Comparison of ENCODE assay signal across 1 cellular context in the genomic region with DNA sequence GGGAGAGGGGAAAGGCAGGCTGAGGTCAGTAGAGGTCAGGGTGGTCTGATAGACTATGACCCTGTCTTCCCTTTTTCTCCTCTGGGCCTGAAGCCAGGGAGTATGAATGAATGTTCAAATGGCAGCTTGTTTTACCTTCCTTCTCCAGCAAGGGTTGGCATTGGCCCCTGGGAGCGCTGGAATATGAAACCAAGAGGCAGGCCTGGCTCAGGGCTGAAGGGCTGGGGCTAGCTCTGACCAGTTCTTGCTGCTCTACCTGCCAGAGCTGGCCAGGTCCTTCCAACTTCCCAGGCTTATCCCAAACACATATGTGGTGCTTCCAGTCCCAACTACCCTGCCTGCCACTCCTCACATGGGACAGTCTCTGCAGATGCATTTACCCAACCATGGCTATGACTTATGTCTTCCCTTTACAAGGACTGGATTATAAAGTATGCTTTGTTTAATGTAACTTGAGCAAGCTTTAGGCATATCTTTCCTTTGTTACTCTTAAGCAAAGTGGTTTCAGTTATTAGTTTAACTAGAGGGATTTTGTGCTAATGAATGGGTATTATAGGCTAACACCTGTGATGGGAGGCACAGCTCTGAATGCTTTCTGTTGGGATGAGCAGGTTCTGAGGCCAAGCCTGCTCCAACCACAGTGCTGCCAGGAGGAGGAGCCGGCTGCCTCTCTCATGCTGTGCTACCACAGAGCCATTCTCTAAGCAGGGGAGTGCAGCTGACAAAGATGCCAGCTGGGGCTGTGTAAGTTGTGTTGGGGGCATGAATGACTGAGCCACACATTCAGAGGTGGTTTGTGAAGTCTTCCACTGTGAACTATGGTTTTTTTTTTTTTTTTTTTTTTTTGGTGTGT.
TF ChIP-seq lines count a peak whose summit lies in the region.

No MANE protein-coding gene starts in this region.

TF ChIP-seq in H1, 55 proteins besides CTCF, POLR2A, EP300 and RAD21:
- TF ChIP-seq CBX8 (IDR thresholded peaks at IDR 0.05; ENCODE audit: borderline replicate concordance, low read depth, low read length), result no peak
- TF ChIP-seq E2F6 (IDR thresholded peaks at IDR 0.05), result no peak
- no peak for TF ChIP-seq EZH2 (IDR thresholded peaks at IDR 0.05; ENCODE audit: low read depth, low read length, severe bottlenecking)
- TF ChIP-seq, protein P1, sequence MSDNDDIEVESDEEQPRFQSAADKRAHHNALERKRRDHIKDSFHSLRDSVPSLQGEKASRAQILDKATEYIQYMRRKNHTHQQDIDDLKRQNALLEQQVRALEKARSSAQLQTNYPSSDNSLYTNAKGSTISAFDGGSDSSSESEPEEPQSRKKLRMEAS (IDR thresholded peaks at IDR 0.05), result no peak
- no peak for TF ChIP-seq BCL11A (IDR thresholded peaks at IDR 0.05; ENCODE audit: low read depth in 2 of 2, low read length in 2 of 2)
- TF ChIP-seq FOSL1 (IDR thresholded peaks at IDR 0.05; ENCODE audit: insufficient read depth, low read depth, low read length), result no peak
- TF ChIP-seq TAF7 (optimal IDR thresholded peaks at IDR 0.05; ENCODE audit: borderline replicate concordance, low read depth, low read length), result no peak
- TF ChIP-seq HDAC6 (IDR thresholded peaks at IDR 0.05; ENCODE audit: low read depth, low read length), result no peak
- no peak for TF ChIP-seq BRCA1 (IDR thresholded peaks at IDR 0.05; ENCODE audit: low read depth, low read length)
- no peak for TF ChIP-seq BACH1 (IDR thresholded peaks at IDR 0.05; ENCODE audit: low read length)
- no peak for TF ChIP-seq ZNF274 (IDR thresholded peaks at IDR 0.05; ENCODE audit: borderline replicate concordance, extremely low read depth, low read length)
- TF ChIP-seq TBP (IDR thresholded peaks at IDR 0.05; ENCODE audit: low read depth, low read length), result no peak
- no peak for TF ChIP-seq SP2 (IDR thresholded peaks at IDR 0.05; ENCODE audit: low read length)
- no peak for TF ChIP-seq KDM4A (IDR thresholded peaks at IDR 0.05; ENCODE audit: low read depth, low read length, severe bottlenecking)
- no peak for TF ChIP-seq SIRT6 (IDR thresholded peaks at IDR 0.05; ENCODE audit: low read length)
- TF ChIP-seq JUND (IDR thresholded peaks at IDR 0.05; ENCODE audit: low read length), result no peak
- TF ChIP-seq HDAC2 (IDR thresholded peaks at IDR 0.05; ENCODE audit: borderline replicate concordance in 1 of 2, low read depth in 2 of 2, low read length in 2 of 2), result no peak
- TF ChIP-seq NRF1 (IDR thresholded peaks at IDR 0.05; ENCODE audit: low read depth, low read length), result no peak
- no peak for TF ChIP-seq TCF12 (IDR thresholded peaks at IDR 0.05; ENCODE audit: low read depth, low read length)
- TF ChIP-seq TEAD4 (IDR thresholded peaks at IDR 0.05; ENCODE audit: low read depth, low read length), result no peak
TF ChIP-seq in H1: peak in this region for 0.
